Comparison of ENCODE assay signal across 1 cellular context in the genomic region with DNA sequence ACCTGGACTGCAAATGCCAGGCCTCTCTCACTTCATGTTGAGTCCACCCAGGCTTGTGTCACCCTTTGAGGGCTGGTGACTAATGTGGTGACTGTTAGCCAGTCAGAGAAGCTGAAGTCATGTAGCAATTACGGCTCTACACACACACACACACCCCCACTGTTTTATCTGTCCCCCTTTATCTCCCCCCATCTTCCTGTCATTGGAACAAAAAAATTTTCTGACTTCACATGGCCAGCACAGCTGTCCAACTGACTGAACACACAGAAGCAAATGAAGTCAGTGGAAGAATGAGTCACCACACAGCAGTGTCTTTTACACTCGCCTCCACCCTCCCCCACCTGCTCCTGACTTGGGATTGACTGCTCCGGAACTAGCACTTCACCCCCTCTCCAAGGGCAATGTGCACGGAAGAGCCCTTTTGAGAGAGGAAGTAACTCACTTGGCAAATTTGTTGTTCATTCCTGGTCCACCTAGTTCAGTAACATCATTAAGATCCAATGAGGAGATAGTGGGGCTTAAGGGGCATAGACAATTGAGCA.
A peak's percentile ranks its signal among the peaks of the same experiment; 100 is the strongest.
TF ChIP-seq lines count a peak whose summit lies in the region.

No MANE protein-coding gene starts in this region.

TF ChIP-seq in HEK293, 187 proteins besides CTCF, POLR2A, EP300 and RAD21 (continued from another document and continues in another):
- TF ChIP-seq, protein P1, sequence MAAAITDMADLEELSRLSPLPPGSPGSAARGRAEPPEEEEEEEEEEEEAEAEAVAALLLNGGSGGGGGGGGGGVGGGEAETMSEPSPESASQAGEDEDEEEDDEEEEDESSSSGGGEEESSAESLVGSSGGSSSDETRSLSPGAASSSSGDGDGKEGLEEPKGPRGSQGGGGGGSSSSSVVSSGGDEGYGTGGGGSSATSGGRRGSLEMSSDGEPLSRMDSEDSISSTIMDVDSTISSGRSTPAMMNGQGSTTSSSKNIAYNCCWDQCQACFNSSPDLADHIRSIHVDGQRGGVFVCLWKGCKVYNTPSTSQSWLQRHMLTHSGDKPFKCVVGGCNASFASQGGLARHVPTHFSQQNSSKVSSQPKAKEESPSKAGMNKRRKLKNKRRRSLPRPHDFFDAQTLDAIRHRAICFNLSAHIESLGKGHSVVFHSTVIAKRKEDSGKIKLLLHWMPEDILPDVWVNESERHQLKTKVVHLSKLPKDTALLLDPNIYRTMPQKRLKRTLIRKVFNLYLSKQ (tag by site-specific recombination; IDR thresholded peaks at IDR 0.05; ENCODE audit: borderline replicate concordance), result no peak
- TF ChIP-seq ZNF664 (tag by site-specific recombination; IDR thresholded peaks at IDR 0.05) (no peak), ZNF391 (tag by site-specific recombination; IDR thresholded peaks at IDR 0.05; ENCODE audit: borderline replicate concordance, low read depth) (no peak), ZNF202 (tag by site-specific recombination; IDR thresholded peaks at IDR 0.05; ENCODE audit: borderline replicate concordance) (no peak), ZNF19 (tag by site-specific recombination; IDR thresholded peaks at IDR 0.05; ENCODE audit: low read depth) (no peak), ZBTB48 (tag by site-specific recombination; IDR thresholded peaks at IDR 0.05) (peak; percentile 45; the same call in 1 of the 2 replicates), ZNF660 (tag by site-specific recombination; IDR thresholded peaks at IDR 0.05) (peak; percentile 95), ZNF621 (tag by site-specific recombination; IDR thresholded peaks at IDR 0.05) (no peak), ZNF433 (tag by site-specific recombination; IDR thresholded peaks at IDR 0.05; ENCODE audit: low read depth) (no peak), ZNF23 (tag by site-specific recombination; IDR thresholded peaks at IDR 0.05; ENCODE audit: borderline replicate concordance) (0 out of 2 replicates have a peak, but pooled peaks have one; percentile 22), ZNF112 (tag by site-specific recombination; IDR thresholded peaks at IDR 0.05) (no peak), KLF16 (tag by site-specific recombination; IDR thresholded peaks at IDR 0.05) (no peak), GLI4 (tag by site-specific recombination; IDR thresholded peaks at IDR 0.05) (no peak), ZNF350 (tag by site-specific recombination; IDR thresholded peaks at IDR 0.05) (no peak), PRDM1 (tag by site-specific recombination; IDR thresholded peaks at IDR 0.05) (no peak), ZNF544 (tag by site-specific recombination; IDR thresholded peaks at IDR 0.05) (no peak), ZNF548 (tag by site-specific recombination; IDR thresholded peaks at IDR 0.05) (no peak; the same call in 1 of the 2 replicates), ZNF138 (tag by site-specific recombination; IDR thresholded peaks at IDR 0.05; ENCODE audit: borderline replicate concordance) (no peak), ZNF792 (tag by site-specific recombination; IDR thresholded peaks at IDR 0.05) (no peak), YY1 (tag by site-specific recombination; IDR thresholded peaks at IDR 0.05) (no peak), ZNF561 (tag by site-specific recombination; IDR thresholded peaks at IDR 0.05; ENCODE audit: borderline replicate concordance) (no peak), ZNF585B (tag by site-specific recombination; IDR thresholded peaks at IDR 0.05) (no peak), ZNF174 (tag by site-specific recombination; IDR thresholded peaks at IDR 0.05) (no peak), ZFP3 (tag by site-specific recombination; IDR thresholded peaks at IDR 0.05; ENCODE audit: low read depth) (no peak), KLF7 (tag by site-specific recombination; IDR thresholded peaks at IDR 0.05; ENCODE audit: borderline replicate concordance) (no peak), KLF1 (tag by site-specific recombination; IDR thresholded peaks at IDR 0.05) (0 out of 2 replicates have a peak, but pooled peaks have one; percentile 26), ZFP37 (tag by site-specific recombination; IDR thresholded peaks at IDR 0.05) (peak; percentile 91), ZNF114 (tag by site-specific recombination; IDR thresholded peaks at IDR 0.05) (no peak), ZNF626 (tag by site-specific recombination; IDR thresholded peaks at IDR 0.05) (no peak), YY2 (tag by site-specific recombination; IDR thresholded peaks at IDR 0.05) (no peak), ZNF354C (tag by site-specific recombination; IDR thresholded peaks at IDR 0.05; ENCODE audit: borderline replicate concordance, low read depth) (no peak), ZNF654 (tag by site-specific recombination; IDR thresholded peaks at IDR 0.05; ENCODE audit: low read depth) (no peak), ZNF169 (tag by site-specific recombination; IDR thresholded peaks at IDR 0.05) (no peak)
- TF ChIP-seq, protein P2, sequence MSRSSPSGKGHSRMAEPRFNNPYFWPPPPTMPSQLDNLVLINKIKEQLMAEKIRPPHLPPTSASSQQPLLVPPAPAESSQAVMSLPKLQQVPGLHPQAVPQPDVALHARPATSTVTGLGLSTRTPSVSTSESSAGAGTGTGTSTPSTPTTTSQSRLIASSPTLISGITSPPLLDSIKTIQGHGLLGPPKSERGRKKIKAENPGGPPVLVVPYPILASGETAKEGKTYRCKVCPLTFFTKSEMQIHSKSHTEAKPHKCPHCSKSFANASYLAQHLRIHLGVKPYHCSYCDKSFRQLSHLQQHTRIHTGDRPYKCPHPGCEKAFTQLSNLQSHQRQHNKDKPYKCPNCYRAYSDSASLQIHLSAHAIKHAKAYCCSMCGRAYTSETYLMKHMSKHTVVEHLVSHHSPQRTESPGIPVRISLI (tag by site-specific recombination; IDR thresholded peaks at IDR 0.05), result peak; percentile 58; the same call in 1 of the 2 replicates
- TF ChIP-seq, protein P3, sequence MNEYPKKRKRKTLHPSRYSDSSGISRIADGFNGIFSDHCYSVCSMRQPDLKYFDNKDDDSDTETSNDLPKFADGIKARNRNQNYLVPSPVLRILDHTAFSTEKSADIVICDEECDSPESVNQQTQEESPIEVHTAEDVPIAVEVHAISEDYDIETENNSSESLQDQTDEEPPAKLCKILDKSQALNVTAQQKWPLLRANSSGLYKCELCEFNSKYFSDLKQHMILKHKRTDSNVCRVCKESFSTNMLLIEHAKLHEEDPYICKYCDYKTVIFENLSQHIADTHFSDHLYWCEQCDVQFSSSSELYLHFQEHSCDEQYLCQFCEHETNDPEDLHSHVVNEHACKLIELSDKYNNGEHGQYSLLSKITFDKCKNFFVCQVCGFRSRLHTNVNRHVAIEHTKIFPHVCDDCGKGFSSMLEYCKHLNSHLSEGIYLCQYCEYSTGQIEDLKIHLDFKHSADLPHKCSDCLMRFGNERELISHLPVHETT (tag by site-specific recombination; IDR thresholded peaks at IDR 0.05), result peak; percentile 49; the same call in 1 of the 2 replicates
- TF ChIP-seq, protein P4, sequence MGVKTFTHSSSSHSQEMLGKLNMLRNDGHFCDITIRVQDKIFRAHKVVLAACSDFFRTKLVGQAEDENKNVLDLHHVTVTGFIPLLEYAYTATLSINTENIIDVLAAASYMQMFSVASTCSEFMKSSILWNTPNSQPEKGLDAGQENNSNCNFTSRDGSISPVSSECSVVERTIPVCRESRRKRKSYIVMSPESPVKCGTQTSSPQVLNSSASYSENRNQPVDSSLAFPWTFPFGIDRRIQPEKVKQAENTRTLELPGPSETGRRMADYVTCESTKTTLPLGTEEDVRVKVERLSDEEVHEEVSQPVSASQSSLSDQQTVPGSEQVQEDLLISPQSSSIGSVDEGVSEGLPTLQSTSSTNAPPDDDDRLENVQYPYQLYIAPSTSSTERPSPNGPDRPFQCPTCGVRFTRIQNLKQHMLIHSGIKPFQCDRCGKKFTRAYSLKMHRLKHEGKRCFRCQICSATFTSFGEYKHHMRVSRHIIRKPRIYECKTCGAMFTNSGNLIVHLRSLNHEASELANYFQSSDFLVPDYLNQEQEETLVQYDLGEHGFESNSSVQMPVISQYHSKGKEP (tag by site-specific recombination; IDR thresholded peaks at IDR 0.05), result no peak
- TF ChIP-seq, protein P5, sequence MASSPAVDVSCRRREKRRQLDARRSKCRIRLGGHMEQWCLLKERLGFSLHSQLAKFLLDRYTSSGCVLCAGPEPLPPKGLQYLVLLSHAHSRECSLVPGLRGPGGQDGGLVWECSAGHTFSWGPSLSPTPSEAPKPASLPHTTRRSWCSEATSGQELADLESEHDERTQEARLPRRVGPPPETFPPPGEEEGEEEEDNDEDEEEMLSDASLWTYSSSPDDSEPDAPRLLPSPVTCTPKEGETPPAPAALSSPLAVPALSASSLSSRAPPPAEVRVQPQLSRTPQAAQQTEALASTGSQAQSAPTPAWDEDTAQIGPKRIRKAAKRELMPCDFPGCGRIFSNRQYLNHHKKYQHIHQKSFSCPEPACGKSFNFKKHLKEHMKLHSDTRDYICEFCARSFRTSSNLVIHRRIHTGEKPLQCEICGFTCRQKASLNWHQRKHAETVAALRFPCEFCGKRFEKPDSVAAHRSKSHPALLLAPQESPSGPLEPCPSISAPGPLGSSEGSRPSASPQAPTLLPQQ (tag by site-specific recombination; IDR thresholded peaks at IDR 0.05), result peak; percentile 90
- TF ChIP-seq, protein P6, sequence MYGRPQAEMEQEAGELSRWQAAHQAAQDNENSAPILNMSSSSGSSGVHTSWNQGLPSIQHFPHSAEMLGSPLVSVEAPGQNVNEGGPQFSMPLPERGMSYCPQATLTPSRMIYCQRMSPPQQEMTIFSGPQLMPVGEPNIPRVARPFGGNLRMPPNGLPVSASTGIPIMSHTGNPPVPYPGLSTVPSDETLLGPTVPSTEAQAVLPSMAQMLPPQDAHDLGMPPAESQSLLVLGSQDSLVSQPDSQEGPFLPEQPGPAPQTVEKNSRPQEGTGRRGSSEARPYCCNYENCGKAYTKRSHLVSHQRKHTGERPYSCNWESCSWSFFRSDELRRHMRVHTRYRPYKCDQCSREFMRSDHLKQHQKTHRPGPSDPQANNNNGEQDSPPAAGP (tag by site-specific recombination; IDR thresholded peaks at IDR 0.05), result peak; percentile 93
- TF ChIP-seq, protein P7, sequence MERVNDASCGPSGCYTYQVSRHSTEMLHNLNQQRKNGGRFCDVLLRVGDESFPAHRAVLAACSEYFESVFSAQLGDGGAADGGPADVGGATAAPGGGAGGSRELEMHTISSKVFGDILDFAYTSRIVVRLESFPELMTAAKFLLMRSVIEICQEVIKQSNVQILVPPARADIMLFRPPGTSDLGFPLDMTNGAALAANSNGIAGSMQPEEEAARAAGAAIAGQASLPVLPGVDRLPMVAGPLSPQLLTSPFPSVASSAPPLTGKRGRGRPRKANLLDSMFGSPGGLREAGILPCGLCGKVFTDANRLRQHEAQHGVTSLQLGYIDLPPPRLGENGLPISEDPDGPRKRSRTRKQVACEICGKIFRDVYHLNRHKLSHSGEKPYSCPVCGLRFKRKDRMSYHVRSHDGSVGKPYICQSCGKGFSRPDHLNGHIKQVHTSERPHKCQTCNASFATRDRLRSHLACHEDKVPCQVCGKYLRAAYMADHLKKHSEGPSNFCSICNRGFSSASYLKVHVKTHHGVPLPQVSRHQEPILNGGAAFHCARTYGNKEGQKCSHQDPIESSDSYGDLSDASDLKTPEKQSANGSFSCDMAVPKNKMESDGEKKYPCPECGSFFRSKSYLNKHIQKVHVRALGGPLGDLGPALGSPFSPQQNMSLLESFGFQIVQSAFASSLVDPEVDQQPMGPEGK (tag by site-specific recombination; IDR thresholded peaks at IDR 0.05), result peak; percentile 50
- TF ChIP-seq, protein P8, sequence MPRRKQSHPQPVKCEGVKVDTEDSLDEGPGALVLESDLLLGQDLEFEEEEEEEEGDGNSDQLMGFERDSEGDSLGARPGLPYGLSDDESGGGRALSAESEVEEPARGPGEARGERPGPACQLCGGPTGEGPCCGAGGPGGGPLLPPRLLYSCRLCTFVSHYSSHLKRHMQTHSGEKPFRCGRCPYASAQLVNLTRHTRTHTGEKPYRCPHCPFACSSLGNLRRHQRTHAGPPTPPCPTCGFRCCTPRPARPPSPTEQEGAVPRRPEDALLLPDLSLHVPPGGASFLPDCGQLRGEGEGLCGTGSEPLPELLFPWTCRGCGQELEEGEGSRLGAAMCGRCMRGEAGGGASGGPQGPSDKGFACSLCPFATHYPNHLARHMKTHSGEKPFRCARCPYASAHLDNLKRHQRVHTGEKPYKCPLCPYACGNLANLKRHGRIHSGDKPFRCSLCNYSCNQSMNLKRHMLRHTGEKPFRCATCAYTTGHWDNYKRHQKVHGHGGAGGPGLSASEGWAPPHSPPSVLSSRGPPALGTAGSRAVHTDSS (tag by site-specific recombination; IDR thresholded peaks at IDR 0.05), result no peak
- TF ChIP-seq, protein P9, sequence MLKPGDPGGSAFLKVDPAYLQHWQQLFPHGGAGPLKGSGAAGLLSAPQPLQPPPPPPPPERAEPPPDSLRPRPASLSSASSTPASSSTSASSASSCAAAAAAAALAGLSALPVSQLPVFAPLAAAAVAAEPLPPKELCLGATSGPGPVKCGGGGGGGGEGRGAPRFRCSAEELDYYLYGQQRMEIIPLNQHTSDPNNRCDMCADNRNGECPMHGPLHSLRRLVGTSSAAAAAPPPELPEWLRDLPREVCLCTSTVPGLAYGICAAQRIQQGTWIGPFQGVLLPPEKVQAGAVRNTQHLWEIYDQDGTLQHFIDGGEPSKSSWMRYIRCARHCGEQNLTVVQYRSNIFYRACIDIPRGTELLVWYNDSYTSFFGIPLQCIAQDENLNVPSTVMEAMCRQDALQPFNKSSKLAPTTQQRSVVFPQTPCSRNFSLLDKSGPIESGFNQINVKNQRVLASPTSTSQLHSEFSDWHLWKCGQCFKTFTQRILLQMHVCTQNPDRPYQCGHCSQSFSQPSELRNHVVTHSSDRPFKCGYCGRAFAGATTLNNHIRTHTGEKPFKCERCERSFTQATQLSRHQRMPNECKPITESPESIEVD (tag by site-specific recombination; IDR thresholded peaks at IDR 0.05), result no peak
- TF ChIP-seq, protein P10, sequence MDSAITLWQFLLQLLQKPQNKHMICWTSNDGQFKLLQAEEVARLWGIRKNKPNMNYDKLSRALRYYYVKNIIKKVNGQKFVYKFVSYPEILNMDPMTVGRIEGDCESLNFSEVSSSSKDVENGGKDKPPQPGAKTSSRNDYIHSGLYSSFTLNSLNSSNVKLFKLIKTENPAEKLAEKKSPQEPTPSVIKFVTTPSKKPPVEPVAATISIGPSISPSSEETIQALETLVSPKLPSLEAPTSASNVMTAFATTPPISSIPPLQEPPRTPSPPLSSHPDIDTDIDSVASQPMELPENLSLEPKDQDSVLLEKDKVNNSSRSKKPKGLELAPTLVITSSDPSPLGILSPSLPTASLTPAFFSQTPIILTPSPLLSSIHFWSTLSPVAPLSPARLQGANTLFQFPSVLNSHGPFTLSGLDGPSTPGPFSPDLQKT (IDR thresholded peaks at IDR 0.05; ENCODE audit: borderline replicate concordance, low read depth, low read length), result no peak
- TF ChIP-seq, protein P11, sequence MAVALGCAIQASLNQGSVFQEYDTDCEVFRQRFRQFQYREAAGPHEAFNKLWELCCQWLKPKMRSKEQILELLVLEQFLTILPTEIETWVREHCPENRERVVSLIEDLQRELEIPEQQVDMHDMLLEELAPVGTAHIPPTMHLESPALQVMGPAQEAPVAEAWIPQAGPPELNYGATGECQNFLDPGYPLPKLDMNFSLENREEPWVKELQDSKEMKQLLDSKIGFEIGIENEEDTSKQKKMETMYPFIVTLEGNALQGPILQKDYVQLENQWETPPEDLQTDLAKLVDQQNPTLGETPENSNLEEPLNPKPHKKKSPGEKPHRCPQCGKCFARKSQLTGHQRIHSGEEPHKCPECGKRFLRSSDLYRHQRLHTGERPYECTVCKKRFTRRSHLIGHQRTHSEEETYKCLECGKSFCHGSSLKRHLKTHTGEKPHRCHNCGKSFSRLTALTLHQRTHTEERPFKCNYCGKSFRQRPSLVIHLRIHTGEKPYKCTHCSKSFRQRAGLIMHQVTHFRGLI (tag by site-specific recombination; IDR thresholded peaks at IDR 0.05), result no peak
